ENCODE assay signal across 1 cellular context in the genomic region with DNA sequence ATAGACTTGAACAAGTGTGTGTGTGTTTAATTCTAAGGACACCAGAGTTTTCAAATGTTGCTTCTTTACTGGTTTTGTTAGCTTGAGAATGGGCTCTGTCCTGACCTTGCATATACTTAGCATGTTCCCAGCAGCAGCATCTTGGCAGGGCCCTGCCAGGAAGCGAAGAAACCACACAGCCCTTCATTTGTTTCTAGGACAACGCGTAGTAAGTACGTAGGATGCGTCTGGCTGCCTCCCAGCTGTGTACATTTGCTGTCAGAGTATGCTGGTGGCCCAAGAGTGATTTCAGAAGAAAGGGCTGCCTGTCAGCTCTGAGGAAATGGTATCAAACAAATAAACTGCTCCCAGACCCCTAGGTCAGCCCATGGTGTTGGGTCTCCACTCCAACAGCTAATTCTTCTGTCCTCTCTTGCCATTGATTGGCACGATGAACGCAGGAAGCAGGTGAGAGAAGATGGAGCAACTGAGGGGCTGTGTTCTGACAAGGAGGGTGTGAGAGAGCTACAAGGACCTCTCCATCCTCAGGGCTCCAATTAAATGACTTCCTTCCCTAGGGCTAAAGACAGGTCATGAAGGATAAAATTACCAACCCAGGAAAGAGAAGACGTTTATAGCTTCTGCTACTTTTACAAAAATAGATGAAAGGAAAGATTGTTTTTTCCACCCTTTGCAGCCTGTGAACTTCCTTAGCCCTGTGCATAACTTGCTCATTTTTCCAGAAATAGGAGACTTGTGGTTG.
TF ChIP-seq lines count a peak whose summit lies in the region.

No MANE protein-coding gene starts in this region.

TF ChIP-seq in WTC11, 78 proteins besides CTCF, POLR2A, EP300 and RAD21 (continued from another document):
- TF ChIP-seq, protein P1, sequence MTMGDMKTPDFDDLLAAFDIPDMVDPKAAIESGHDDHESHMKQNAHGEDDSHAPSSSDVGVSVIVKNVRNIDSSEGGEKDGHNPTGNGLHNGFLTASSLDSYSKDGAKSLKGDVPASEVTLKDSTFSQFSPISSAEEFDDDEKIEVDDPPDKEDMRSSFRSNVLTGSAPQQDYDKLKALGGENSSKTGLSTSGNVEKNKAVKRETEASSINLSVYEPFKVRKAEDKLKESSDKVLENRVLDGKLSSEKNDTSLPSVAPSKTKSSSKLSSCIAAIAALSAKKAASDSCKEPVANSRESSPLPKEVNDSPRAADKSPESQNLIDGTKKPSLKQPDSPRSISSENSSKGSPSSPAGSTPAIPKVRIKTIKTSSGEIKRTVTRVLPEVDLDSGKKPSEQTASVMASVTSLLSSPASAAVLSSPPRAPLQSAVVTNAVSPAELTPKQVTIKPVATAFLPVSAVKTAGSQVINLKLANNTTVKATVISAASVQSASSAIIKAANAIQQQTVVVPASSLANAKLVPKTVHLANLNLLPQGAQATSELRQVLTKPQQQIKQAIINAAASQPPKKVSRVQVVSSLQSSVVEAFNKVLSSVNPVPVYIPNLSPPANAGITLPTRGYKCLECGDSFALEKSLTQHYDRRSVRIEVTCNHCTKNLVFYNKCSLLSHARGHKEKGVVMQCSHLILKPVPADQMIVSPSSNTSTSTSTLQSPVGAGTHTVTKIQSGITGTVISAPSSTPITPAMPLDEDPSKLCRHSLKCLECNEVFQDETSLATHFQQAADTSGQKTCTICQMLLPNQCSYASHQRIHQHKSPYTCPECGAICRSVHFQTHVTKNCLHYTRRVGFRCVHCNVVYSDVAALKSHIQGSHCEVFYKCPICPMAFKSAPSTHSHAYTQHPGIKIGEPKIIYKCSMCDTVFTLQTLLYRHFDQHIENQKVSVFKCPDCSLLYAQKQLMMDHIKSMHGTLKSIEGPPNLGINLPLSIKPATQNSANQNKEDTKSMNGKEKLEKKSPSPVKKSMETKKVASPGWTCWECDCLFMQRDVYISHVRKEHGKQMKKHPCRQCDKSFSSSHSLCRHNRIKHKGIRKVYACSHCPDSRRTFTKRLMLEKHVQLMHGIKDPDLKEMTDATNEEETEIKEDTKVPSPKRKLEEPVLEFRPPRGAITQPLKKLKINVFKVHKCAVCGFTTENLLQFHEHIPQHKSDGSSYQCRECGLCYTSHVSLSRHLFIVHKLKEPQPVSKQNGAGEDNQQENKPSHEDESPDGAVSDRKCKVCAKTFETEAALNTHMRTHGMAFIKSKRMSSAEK (CRISPR knock-in tag; IDR thresholded peaks at IDR 0.05; ENCODE audit: borderline replicate concordance): no peak
- TF ChIP-seq ZNF121 (CRISPR knock-in tag; IDR thresholded peaks at IDR 0.05) (no peak), RELA (CRISPR knock-in tag; IDR thresholded peaks at IDR 0.05; ENCODE audit: borderline replicate concordance) (no peak), EMX1 (CRISPR knock-in tag; IDR thresholded peaks at IDR 0.05) (no peak), ZNF219 (CRISPR knock-in tag; IDR thresholded peaks at IDR 0.05; ENCODE audit: borderline replicate concordance) (no peak)
- TF ChIP-seq, protein P2, sequence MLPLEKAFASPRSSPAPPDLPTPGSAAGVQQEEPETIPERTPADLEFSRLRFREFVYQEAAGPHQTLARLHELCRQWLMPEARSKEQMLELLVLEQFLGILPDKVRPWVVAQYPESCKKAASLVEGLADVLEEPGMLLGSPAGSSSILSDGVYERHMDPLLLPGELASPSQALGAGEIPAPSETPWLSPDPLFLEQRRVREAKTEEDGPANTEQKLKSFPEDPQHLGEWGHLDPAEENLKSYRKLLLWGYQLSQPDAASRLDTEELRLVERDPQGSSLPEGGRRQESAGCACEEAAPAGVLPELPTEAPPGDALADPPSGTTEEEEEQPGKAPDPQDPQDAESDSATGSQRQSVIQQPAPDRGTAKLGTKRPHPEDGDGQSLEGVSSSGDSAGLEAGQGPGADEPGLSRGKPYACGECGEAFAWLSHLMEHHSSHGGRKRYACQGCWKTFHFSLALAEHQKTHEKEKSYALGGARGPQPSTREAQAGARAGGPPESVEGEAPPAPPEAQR (CRISPR knock-in tag; IDR thresholded peaks at IDR 0.05): no peak
- TF ChIP-seq, protein P3, sequence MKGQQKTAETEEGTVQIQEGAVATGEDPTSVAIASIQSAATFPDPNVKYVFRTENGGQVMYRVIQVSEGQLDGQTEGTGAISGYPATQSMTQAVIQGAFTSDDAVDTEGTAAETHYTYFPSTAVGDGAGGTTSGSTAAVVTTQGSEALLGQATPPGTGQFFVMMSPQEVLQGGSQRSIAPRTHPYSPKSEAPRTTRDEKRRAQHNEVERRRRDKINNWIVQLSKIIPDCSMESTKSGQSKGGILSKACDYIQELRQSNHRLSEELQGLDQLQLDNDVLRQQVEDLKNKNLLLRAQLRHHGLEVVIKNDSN (CRISPR knock-in tag; IDR thresholded peaks at IDR 0.05): no peak
